Comparison of ENCODE assay signal across 17 cellular contexts in the genomic region with DNA sequence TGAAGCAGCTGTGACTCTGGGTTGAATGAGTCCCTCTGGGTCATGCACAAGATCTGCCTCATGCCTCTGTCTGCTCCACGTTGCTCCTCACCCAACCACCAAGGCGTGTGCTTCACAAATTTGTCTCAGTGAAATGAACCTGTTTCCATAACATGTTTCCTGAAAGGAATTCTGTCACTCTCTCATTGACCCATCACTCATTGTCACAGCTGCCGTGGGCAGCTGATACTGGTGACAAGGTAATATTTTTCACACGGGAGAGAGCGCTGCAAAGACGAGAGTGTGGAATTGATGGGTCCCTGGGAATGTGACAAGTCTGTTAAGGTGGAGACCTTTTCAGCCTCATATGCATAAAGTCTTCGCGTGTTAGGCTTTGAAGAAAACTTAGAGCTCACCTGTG.
"Had no signal": no experiment of that assay in that cellular context is flagged by ENCODE, and none has a peak within 500 bp of the region (broad histone marks: within the 10 kb centered on the region; RNA-seq: fewer than 3 reads in every experiment).

No MANE protein-coding gene starts in this region.

- H3K4me3 ChIP-seq: coronary artery, dorsolateral prefrontal cortex, esophagus muscularis mucosa, gastroesophageal sphincter, heart left ventricle, hepatocyte, left lung, lower lobe of right lung had no signal

- H3K36me3 ChIP-seq: gastroesophageal sphincter, heart left ventricle, left lung, lower lobe of right lung had no signal

- H3K27ac ChIP-seq: coronary artery, dorsolateral prefrontal cortex, esophagus muscularis mucosa, foreskin keratinocyte, gastroesophageal sphincter, heart left ventricle, hepatocyte, left lung, lower lobe of right lung had no signal

- DNase-seq: dermis blood vessel endothelial cell; dorsolateral prefrontal cortex; effector CD4-positive, alpha-beta T cell; effector memory CD4-positive, alpha-beta T cell; foreskin keratinocyte; heart left ventricle; hypothalamus; left cardiac atrium; left lung; left ventricle myocardium superior; lower lobe of right lung; mesenchymal stem cell; midbrain had no signal

- H3K4me2 ChIP-seq: hepatocyte had no signal

- H3K9me3 ChIP-seq: esophagus muscularis mucosa, gastroesophageal sphincter, heart left ventricle, left lung, lower lobe of right lung had no signal

- H3K27me3 ChIP-seq: dorsolateral prefrontal cortex, esophagus muscularis mucosa, foreskin keratinocyte, gastroesophageal sphincter, heart left ventricle, hepatocyte, left lung had no signal

- H3K4me1 ChIP-seq: esophagus muscularis mucosa, gastroesophageal sphincter, heart left ventricle, left lung had no signal
